In genomic region chr13:40668335-40668734, GRCh38 we compare ENCODE assay signal across 1 cellular context.
TF ChIP-seq lines count a peak whose summit lies in the region.

No MANE protein-coding gene starts in this region.

TF ChIP-seq in HepG2, 621 proteins besides CTCF, POLR2A, EP300 and RAD21 (continued from another document):
- TF ChIP-seq, protein P1, sequence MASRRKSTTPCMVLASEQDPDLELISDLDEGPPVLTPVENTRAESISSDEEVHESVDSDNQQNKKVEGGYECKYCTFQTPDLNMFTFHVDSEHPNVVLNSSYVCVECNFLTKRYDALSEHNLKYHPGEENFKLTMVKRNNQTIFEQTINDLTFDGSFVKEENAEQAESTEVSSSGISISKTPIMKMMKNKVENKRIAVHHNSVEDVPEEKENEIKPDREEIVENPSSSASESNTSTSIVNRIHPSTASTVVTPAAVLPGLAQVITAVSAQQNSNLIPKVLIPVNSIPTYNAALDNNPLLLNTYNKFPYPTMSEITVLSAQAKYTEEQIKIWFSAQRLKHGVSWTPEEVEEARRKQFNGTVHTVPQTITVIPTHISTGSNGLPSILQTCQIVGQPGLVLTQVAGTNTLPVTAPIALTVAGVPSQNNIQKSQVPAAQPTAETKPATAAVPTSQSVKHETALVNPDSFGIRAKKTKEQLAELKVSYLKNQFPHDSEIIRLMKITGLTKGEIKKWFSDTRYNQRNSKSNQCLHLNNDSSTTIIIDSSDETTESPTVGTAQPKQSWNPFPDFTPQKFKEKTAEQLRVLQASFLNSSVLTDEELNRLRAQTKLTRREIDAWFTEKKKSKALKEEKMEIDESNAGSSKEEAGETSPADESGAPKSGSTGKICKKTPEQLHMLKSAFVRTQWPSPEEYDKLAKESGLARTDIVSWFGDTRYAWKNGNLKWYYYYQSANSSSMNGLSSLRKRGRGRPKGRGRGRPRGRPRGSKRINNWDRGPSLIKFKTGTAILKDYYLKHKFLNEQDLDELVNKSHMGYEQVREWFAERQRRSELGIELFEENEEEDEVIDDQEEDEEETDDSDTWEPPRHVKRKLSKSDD (CRISPR knock-in tag; IDR thresholded peaks at IDR 0.05; ENCODE audit: low read depth): no peak
- 0 out of 2 replicates have a peak, but pooled peaks have one; percentile 28 for TF ChIP-seq SALL1 (CRISPR knock-in tag; IDR thresholded peaks at IDR 0.05)
- TF ChIP-seq ZNF644 (CRISPR knock-in tag; IDR thresholded peaks at IDR 0.05; ENCODE audit: low read depth): no peak
- no peak for TF ChIP-seq MIER2 (CRISPR knock-in tag; IDR thresholded peaks at IDR 0.05)
- TF ChIP-seq ARNTL (CRISPR knock-in tag; IDR thresholded peaks at IDR 0.05): no peak
- TF ChIP-seq MBD4 (IDR thresholded peaks at IDR 0.05; ENCODE audit: borderline replicate concordance, low read length): no peak
- TF ChIP-seq ZNF329 (CRISPR knock-in tag; IDR thresholded peaks at IDR 0.05; ENCODE audit: low read depth): no peak
- TF ChIP-seq XRCC5 (optimal IDR thresholded peaks at IDR 0.05; ENCODE audit: low read length): peak; percentile 38
- TF ChIP-seq ZNF713 (CRISPR knock-in tag; IDR thresholded peaks at IDR 0.05): no peak
- TF ChIP-seq SAP130 (CRISPR knock-in tag; IDR thresholded peaks at IDR 0.05; ENCODE audit: low read depth): peak; percentile 17; the same call in 1 of the 2 replicates
- TF ChIP-seq PATZ1 (CRISPR knock-in tag; IDR thresholded peaks at IDR 0.05): peak; percentile 69
- peak; percentile 52; the same call in 1 of the 2 replicates for TF ChIP-seq SMC3 (IDR thresholded peaks at IDR 0.05; ENCODE audit: low read length)
- 0 out of 2 replicates have a peak, but pooled peaks have one; percentile 28 for TF ChIP-seq GATAD2A (CRISPR knock-in tag; IDR thresholded peaks at IDR 0.05)
- TF ChIP-seq, protein P2, sequence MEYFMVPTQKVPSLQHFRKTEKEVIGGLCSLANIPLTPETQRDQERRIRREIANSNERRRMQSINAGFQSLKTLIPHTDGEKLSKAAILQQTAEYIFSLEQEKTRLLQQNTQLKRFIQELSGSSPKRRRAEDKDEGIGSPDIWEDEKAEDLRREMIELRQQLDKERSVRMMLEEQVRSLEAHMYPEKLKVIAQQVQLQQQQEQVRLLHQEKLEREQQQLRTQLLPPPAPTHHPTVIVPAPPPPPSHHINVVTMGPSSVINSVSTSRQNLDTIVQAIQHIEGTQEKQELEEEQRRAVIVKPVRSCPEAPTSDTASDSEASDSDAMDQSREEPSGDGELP (IDR thresholded peaks at IDR 0.05; ENCODE audit: borderline replicate concordance, low read depth): peak; percentile 48; the same call in 1 of the 2 replicates
- peak; percentile 62 for TF ChIP-seq STAG1 (CRISPR knock-in tag; IDR thresholded peaks at IDR 0.05)
- 0 out of 2 replicates have a peak, but pooled peaks have one; percentile 28 for TF ChIP-seq ZBTB10 (CRISPR knock-in tag; IDR thresholded peaks at IDR 0.05; ENCODE audit: borderline replicate concordance)
